In the genomic region with DNA sequence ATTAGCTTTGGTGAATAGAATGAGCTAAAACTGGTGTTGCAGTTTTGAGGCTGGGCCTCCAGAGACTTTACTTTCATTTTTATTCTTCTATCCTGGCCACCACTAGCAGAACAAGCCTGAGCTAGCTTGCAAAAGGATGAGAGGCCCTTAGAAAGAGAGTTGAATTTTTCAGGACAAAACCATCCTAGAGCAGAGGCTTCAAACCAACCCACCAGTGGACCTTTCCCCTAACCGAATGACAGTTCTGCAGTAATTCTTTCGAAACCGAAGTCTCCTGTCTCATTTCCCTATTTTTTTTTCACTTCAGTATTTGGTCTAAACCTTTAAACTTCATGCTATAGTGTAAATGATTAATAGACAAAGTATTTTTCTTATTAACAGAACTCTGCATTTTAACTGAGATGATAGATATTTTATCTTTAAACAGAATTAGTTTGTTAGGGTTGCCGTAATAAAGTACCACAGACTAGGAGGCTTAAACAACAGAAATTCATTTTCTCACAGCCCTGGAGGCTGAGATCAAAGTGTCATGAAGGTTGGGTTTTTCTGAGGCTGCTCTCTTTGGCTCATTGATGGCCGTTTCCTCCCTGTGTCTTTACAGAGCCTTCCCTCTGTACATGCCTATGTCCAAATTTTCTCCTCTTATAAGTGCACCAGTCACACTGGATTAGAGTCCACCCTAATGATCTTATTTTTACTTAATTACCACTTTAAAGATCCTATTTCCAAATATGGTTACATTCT, we compare ENCODE assay signal across 11 cellular contexts.
DNase-seq lines count a peak whose midpoint lies in the region; ATAC-seq lines count a peak whose summit lies in the region.
"Had no signal": no experiment of that assay in that cellular context is flagged by ENCODE, and none has a peak within 500 bp of the region (broad histone marks: within the 10 kb centered on the region; RNA-seq: fewer than 3 reads in every experiment).

No MANE protein-coding gene starts in this region.

- peak; percentile 9 for DNase-seq in globus pallidus (ENCODE audit: low spot score)
- DNase-seq in putamen (ENCODE audit: low spot score): no peak
- DNase-seq in SW 1271 (lab: John Stamatoyannopoulos, UW): no peak
- DNase-seq in HT-29 (ENCODE audit: low spot score): no peak
- DNase-seq in nucleus accumbens (lab: John Stamatoyannopoulos, UW): no peak
- DNase-seq: activated CD4-positive, alpha-beta T cell treated with anti-CD3 and anti-CD28 coated beads for 4 hours; islet precursor cell; NCI-H1417 had no signal

- peak; percentile 94 for ATAC-seq in GM18873 (IDR thresholded peaks at IDR 0.05; ENCODE audit: low FRiP score, unreplicated experiment)
- peak; percentile 83 for ATAC-seq in GM21825 (IDR thresholded peaks at IDR 0.05; ENCODE audit: unreplicated experiment)
- ATAC-seq in HG03432 (IDR thresholded peaks at IDR 0.05; ENCODE audit: unreplicated experiment): peak; percentile 90
